In the genomic region with DNA sequence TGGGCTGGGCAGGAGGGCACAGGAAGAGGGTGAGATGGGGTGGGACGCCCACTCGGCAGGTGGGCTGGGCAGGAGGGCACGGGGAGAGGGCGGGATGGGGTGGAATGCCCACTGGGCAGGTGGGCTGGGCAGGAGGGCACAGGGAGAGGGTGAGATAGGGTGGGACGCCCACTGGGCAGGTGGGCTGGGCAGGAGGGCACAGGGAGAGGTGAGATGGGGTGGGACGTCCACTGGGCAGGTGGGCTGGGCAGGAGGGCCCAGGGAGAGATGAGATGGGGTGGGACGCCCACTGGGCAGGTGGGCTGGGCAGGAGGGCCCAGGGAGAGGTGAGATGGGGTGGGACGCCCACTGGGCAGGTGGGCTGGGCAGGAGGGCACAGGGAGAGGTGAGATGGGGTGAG, we compare ENCODE assay signal across 2 cellular contexts. TPM values are rescaled to one million over a fixed set of nuclear protein-coding genes. Genes with fewer than 3 reads are reported as not detected.
"Had no signal": no experiment of that assay in that cellular context is flagged by ENCODE, and none has a peak within 500 bp of the region (broad histone marks: within the 10 kb centered on the region; RNA-seq: fewer than 3 reads in every experiment).

No MANE protein-coding gene starts in this region.

RNA-seq across cellular contexts. Expression of gene RAMACL, which starts 4.7 kb away (rescaled TPM):
- total RNA-seq: activated T-helper 2 cell treated with anti-CD3 and anti-CD28 coated beads, Interferon-gamma antibody, Interleukin-2, Interleukin-4, amounts not matched to agents 10 μg/mL and 5 μg/mL and 100 μg/mL, durations not matched to agents 14 hours and 24 hours and 36 hours; ascending aorta had no signal
